2 cellular contexts compared by ENCODE assay signal in the genomic region with DNA sequence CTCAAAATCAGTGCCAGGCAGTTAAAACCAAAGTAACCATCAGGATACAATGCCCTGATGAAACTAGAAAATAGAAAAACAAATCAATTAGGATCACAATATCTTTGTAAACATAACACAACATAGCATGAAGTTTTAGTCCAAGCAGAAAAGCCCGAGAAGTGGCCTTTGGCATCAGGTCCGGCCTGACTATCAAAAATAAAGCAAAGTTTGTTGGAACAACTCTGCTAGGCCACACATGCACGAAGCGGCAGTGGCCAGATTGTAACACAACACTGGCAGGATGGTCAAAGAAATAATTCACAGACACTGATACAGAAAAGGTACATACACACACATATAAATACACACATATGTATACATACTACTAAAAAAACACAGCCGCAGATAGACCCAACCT.
TF ChIP-seq lines count a peak whose summit lies in the region.

No MANE protein-coding gene starts in this region.

TF ChIP-seq in liver, 16 proteins besides CTCF, POLR2A, EP300 and RAD21:
- TF ChIP-seq MAX (IDR thresholded peaks at IDR 0.05) (no peak), FOXA2 (IDR thresholded peaks at IDR 0.05) (no peak), JUND (IDR thresholded peaks at IDR 0.05) (no peak), TAF1 (conservative IDR thresholded peaks at IDR 0.05) (no peak), SP1 (IDR thresholded peaks at IDR 0.05) (no peak), FOXA1 (IDR thresholded peaks at IDR 0.05) (no peak), HNF4A (conservative IDR thresholded peaks at IDR 0.05) (peak; percentile 54 to 69), ZBTB33 (IDR thresholded peaks at IDR 0.05) (no peak)

TF ChIP-seq in HepG2, 621 proteins besides CTCF, POLR2A, EP300 and RAD21:
- no peak for TF ChIP-seq ZNF431 (CRISPR knock-in tag; IDR thresholded peaks at IDR 0.05; ENCODE audit: borderline replicate concordance, low read depth)
- TF ChIP-seq USF2 (IDR thresholded peaks at IDR 0.05; ENCODE audit: low read depth, low read length) = no peak
- no peak for TF ChIP-seq USF2 (CRISPR knock-in tag; IDR thresholded peaks at IDR 0.05; ENCODE audit: borderline replicate concordance)
- no peak for TF ChIP-seq ZNF737 (CRISPR knock-in tag; IDR thresholded peaks at IDR 0.05; ENCODE audit: borderline replicate concordance)
- no peak for TF ChIP-seq TRIM22 (IDR thresholded peaks at IDR 0.05)
- TF ChIP-seq MIER3 (CRISPR knock-in tag; IDR thresholded peaks at IDR 0.05; ENCODE audit: borderline replicate concordance) = no peak
- TF ChIP-seq XBP1 (CRISPR knock-in tag; IDR thresholded peaks at IDR 0.05) = no peak
- no peak for TF ChIP-seq ZNF468 (CRISPR knock-in tag; IDR thresholded peaks at IDR 0.05)
- TF ChIP-seq, protein P1, sequence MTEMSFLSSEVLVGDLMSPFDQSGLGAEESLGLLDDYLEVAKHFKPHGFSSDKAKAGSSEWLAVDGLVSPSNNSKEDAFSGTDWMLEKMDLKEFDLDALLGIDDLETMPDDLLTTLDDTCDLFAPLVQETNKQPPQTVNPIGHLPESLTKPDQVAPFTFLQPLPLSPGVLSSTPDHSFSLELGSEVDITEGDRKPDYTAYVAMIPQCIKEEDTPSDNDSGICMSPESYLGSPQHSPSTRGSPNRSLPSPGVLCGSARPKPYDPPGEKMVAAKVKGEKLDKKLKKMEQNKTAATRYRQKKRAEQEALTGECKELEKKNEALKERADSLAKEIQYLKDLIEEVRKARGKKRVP (CRISPR knock-in tag; IDR thresholded peaks at IDR 0.05) = no peak
- TF ChIP-seq CSRNP2 (CRISPR knock-in tag; conservative IDR thresholded peaks at IDR 0.05; ENCODE audit: low read depth) = no peak
- TF ChIP-seq HOXA3 (CRISPR knock-in tag; IDR thresholded peaks at IDR 0.05) = no peak
- TF ChIP-seq HNF1B (CRISPR knock-in tag; IDR thresholded peaks at IDR 0.05) = no peak
- no peak for TF ChIP-seq ZNF101 (CRISPR knock-in tag; IDR thresholded peaks at IDR 0.05; ENCODE audit: borderline replicate concordance, low read depth)
- TF ChIP-seq CERS6 (CRISPR knock-in tag; IDR thresholded peaks at IDR 0.05) = no peak
- TF ChIP-seq SIX1 (CRISPR knock-in tag; IDR thresholded peaks at IDR 0.05; ENCODE audit: borderline replicate concordance) = no peak
- no peak for TF ChIP-seq BORCS8-MEF2B (CRISPR knock-in tag; IDR thresholded peaks at IDR 0.05)
- TF ChIP-seq ZSCAN12 (CRISPR knock-in tag; IDR thresholded peaks at IDR 0.05) = no peak
- no peak for TF ChIP-seq CENPX (CRISPR knock-in tag; IDR thresholded peaks at IDR 0.05)
- TF ChIP-seq GPN1 (CRISPR knock-in tag; IDR thresholded peaks at IDR 0.05; ENCODE audit: borderline replicate concordance) = no peak
- no peak for TF ChIP-seq ZNF264 (CRISPR knock-in tag; IDR thresholded peaks at IDR 0.05)
